In genomic region chr2:128232965-128233789, GRCh38 we compare ENCODE assay signal across 8 cellular contexts.
A peak's percentile ranks its signal among the peaks of the same experiment; 100 is the strongest.
DNase-seq lines count a peak whose midpoint lies in the region; ATAC-seq and TF ChIP-seq lines count a peak whose summit lies in the region.

No MANE protein-coding gene starts in this region.

- H3K79me2 ChIP-seq in DOHH2 (ENCODE audit: control insufficient read depth, low read length) (no peaks in the 10 kb centered on the region), neural cell (replicated peaks; ENCODE audit: insufficient read depth, low read length) (no peaks in the 10 kb centered on the region)

- H3K4me1 ChIP-seq in DOHH2 (ENCODE audit: control insufficient read depth, low read length) (peaks cover 11% of the 10 kb centered on the region), RWPE2 (ENCODE audit: insufficient read depth, poor library complexity, severe bottlenecking) (peaks cover 6% of the 10 kb centered on the region), foreskin keratinocyte (no peaks in the 10 kb centered on the region)

- H3K9me3 Mint-ChIP-seq in stimulated activated naive CD8-positive, alpha-beta T cell treated with anti-CD3 and anti-CD28 coated beads, Interleukin-15, Interleukin-2, amounts not matched to agents 100 ng/mL and 50 ng/mL, for 24 hours, result no peaks in the 10 kb centered on the region

- ATAC-seq in GM21737 (IDR thresholded peaks at IDR 0.05; ENCODE audit: unreplicated experiment) (peak; percentile 99), RWPE2 (ENCODE audit: low read depth) (peak; percentile 86), foreskin keratinocyte (peak; percentile 93)

- H3K36me3 Mint-ChIP-seq in stimulated activated naive CD8-positive, alpha-beta T cell treated with anti-CD3 and anti-CD28 coated beads, Interleukin-15, Interleukin-2, amounts not matched to agents 100 ng/mL and 50 ng/mL, for 24 hours (ENCODE audit: low read depth), result no peaks in the 10 kb centered on the region

- H3K9me3 ChIP-seq in DOHH2 (ENCODE audit: control insufficient read depth, insufficient read depth, low read length) (no peaks in the 10 kb centered on the region), RWPE2 (ENCODE audit: severe bottlenecking) (no peaks in the 10 kb centered on the region), neural cell (ENCODE audit: low read length) (no peaks in the 10 kb centered on the region)

- in situ Hi-C loops in KBM-7 (cut with MboI; ENCODE audit: low pct_unique_long_range_greater_than_20kb, low sequenced_read_pairs), result no loop called here

- H3K9ac ChIP-seq in neural cell (ENCODE audit: low read length), result peak overlapping the region; percentile 85

- H3K4me3 Mint-ChIP-seq in stimulated activated naive CD8-positive, alpha-beta T cell treated with anti-CD3 and anti-CD28 coated beads, Interleukin-15, Interleukin-2, amounts not matched to agents 100 ng/mL and 50 ng/mL, for 24 hours, result peak overlapping the region; percentile 73

- TF ChIP-seq EP300 in neural cell (conservative IDR thresholded peaks at IDR 0.05; ENCODE audit: poor library complexity, severe bottlenecking), result no peak

- peak; percentile 68 for TF ChIP-seq RAD21 in neural cell (conservative IDR thresholded peaks at IDR 0.05)

- no peaks in the 10 kb centered on the region for H4K20me1 ChIP-seq in DOHH2 (ENCODE audit: control insufficient read depth, insufficient read depth, low read depth, low read length)
- H4K20me1 ChIP-seq in neural cell (ENCODE audit: insufficient read depth), result no peaks in the 10 kb centered on the region

- DNase-seq in KBM-7 (peak; percentile 90), RWPE2 (ENCODE audit: low spot score) (peak; percentile 81), activated gamma-delta T cell treated with Interleukin-2 at 50 U/mL for 16 hours (peak; percentile 79), foreskin keratinocyte (peak; percentile 10 to 33)

- H3K27me3 ChIP-seq in DOHH2 (ENCODE audit: control insufficient read depth, low read length) (peaks cover 13% of the 10 kb centered on the region), RWPE2 (ENCODE audit: insufficient read depth, poor library complexity, severe bottlenecking) (no peaks in the 10 kb centered on the region), foreskin keratinocyte (peaks cover 8% of the 10 kb centered on the region), neural cell (ENCODE audit: insufficient read depth, low read depth, low read length) (no peaks in the 10 kb centered on the region)

- H3K4me1 Mint-ChIP-seq in stimulated activated naive CD8-positive, alpha-beta T cell treated with anti-CD3 and anti-CD28 coated beads, Interleukin-15, Interleukin-2, amounts not matched to agents 100 ng/mL and 50 ng/mL, for 24 hours (ENCODE audit: low read depth), result no peaks in the 10 kb centered on the region

- no peaks in the 10 kb centered on the region for H3K36me3 ChIP-seq in DOHH2 (ENCODE audit: control insufficient read depth, low read length)
- H3K36me3 ChIP-seq in RWPE2 (ENCODE audit: low read depth), result no peaks in the 10 kb centered on the region
- no peaks in the 10 kb centered on the region for H3K36me3 ChIP-seq in neural cell (ENCODE audit: insufficient read depth, low read length)

- H3F3A ChIP-seq in DOHH2 (ENCODE audit: control insufficient read depth, insufficient read depth), result no peaks in the 10 kb centered on the region
- no peaks in the 10 kb centered on the region for H3F3A ChIP-seq in neural cell (ENCODE audit: insufficient read depth, low read length, poor library complexity, severe bottlenecking)

- peak overlapping the region; percentile 76 for H3K4me2 ChIP-seq in DOHH2 (ENCODE audit: low read length)
- peak overlapping the region; percentile 55 for H3K4me2 ChIP-seq in neural cell (ENCODE audit: low read length)

- H3K9me2 ChIP-seq in DOHH2 (replicated peaks; ENCODE audit: control insufficient read depth, low read length) (no peaks in the 10 kb centered on the region), neural cell (ENCODE audit: insufficient read depth, low read length) (no peaks in the 10 kb centered on the region)

- no peaks in the 10 kb centered on the region for H3K27me3 Mint-ChIP-seq in stimulated activated naive CD8-positive, alpha-beta T cell treated with anti-CD3 and anti-CD28 coated beads, Interleukin-15, Interleukin-2, amounts not matched to agents 100 ng/mL and 50 ng/mL, for 24 hours

- H3K27ac ChIP-seq in DOHH2 (ENCODE audit: low read depth, low read length) (no peak overlapping the region), RWPE2 (ENCODE audit: poor library complexity, severe bottlenecking) (no peak overlapping the region), foreskin keratinocyte (no peak overlapping the region), neural cell (ENCODE audit: low read length) (peak overlapping the region; percentile 50)

- H3K27ac Mint-ChIP-seq in stimulated activated naive CD8-positive, alpha-beta T cell treated with anti-CD3 and anti-CD28 coated beads, Interleukin-15, Interleukin-2, amounts not matched to agents 100 ng/mL and 50 ng/mL, for 24 hours, result no peak overlapping the region

- peak; percentile 87 for TF ChIP-seq CTCF in DOHH2 (IDR thresholded peaks at IDR 0.05; ENCODE audit: low read depth, low read length, poor library complexity, severe bottlenecking)
- TF ChIP-seq CTCF in RWPE2 (IDR thresholded peaks at IDR 0.05; ENCODE audit: poor library complexity, severe bottlenecking), result peak; percentile 90
- TF ChIP-seq CTCF in foreskin keratinocyte (conservative IDR thresholded peaks at IDR 0.05), result peak; percentile 84
- peak; percentile 92 for TF ChIP-seq CTCF in neural cell (IDR thresholded peaks at IDR 0.05; ENCODE audit: poor library complexity, severe bottlenecking)

- H3K4me3 ChIP-seq in DOHH2 (ENCODE audit: low read length) (peak overlapping the region; percentile 71), RWPE2 (ENCODE audit: severe bottlenecking) (peak overlapping the region; percentile 45), neural cell (ENCODE audit: low read length) (peak overlapping the region; percentile 89)

- peak overlapping the region; percentile 81 for H2AFZ ChIP-seq in neural cell (ENCODE audit: low read depth, low read length)

TF ChIP-seq in neural cell, 6 proteins besides CTCF, POLR2A, EP300 and RAD21:
- TF ChIP-seq POLR2AphosphoS5 (IDR thresholded peaks at IDR 0.05), result peak; percentile 55
- TF ChIP-seq SMC3 (conservative IDR thresholded peaks at IDR 0.05; ENCODE audit: poor library complexity), result peak; percentile 80
- TF ChIP-seq MXI1 (conservative IDR thresholded peaks at IDR 0.05; ENCODE audit: poor library complexity, severe bottlenecking), result peak; percentile 38
- TF ChIP-seq EZH2 (IDR thresholded peaks at IDR 0.05; ENCODE audit: borderline replicate concordance, insufficient read depth, low read length, poor library complexity, severe bottlenecking), result no peak
- TF ChIP-seq REST (IDR thresholded peaks at IDR 0.05; ENCODE audit: borderline replicate concordance), result no peak
- TF ChIP-seq TAF1 (IDR thresholded peaks at IDR 0.05; ENCODE audit: low read depth), result no peak

Comparison
In these comparisons a context has a peak if more than half of its experiments do, and no peak if none do; other contexts are left out.
1. DNase-seq: peak in every context shown above with its lines; median percentile 90 in KBM-7; 81 in RWPE2; 79 in activated gamma-delta T cell treated with Interleukin-2 at 50 U/mL for 16 hours; 22 in foreskin keratinocyte.